ENCODE assay signal across 11 cellular contexts in the genomic region with DNA sequence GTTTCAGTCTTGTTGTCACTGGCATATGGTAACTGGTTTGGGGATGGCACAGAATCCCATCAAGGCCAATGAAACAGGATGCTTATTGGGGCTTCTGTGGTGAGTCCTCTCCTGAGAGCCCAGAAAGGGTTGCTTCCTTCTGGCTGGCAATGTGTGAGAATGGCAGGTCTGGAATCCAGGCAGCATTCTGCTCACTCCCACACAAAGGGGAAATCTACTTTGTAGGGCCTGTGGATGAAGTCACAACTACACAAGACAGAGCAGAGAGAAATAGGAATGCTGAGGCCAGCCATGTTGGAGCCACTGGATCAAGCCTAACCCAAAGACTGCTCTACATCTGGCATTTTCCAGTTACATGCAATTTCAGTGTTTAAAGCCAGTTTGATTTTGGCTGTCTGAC. TPM values are rescaled to one million over a fixed set of nuclear protein-coding genes. Genes with fewer than 3 reads are reported as not detected.
DNase-seq lines count a peak whose midpoint lies in the region; ATAC-seq, FAIRE-seq and TF ChIP-seq lines count a peak whose summit lies in the region.
"Had no signal": no experiment of that assay in that cellular context is flagged by ENCODE, and none has a peak within 500 bp of the region (broad histone marks: within the 10 kb centered on the region; RNA-seq: fewer than 3 reads in every experiment).

No MANE protein-coding gene starts in this region.

- no peak overlapping the region for H3K9ac ChIP-seq in adipocyte (ENCODE audit: low read length)
- H3K9ac ChIP-seq in HepG2 (ENCODE audit: insufficient read depth, low read depth, low read length) = no peak overlapping the region

- no peak overlapping the region for H3K27ac ChIP-seq in HepG2 (ENCODE audit: extremely low read length, insufficient read depth, low read length)
- peak overlapping the region in 3 of 4 donors; percentile 5 to 88 (median 81) for H3K27ac ChIP-seq in upper lobe of left lung

- H3K4me1 ChIP-seq in adipocyte (ENCODE audit: control insufficient read depth, insufficient read depth, low read length) = peaks cover 6% of the 10 kb centered on the region
- H3K4me1 ChIP-seq in HepG2 (ENCODE audit: insufficient read depth, low read length) = peaks cover 22% of the 10 kb centered on the region
- peaks cover 22 to 71% (median 39%) of the 10 kb centered on the region in 4 donors for H3K4me1 ChIP-seq in upper lobe of left lung

- peak; percentile 37 for FAIRE-seq in HepG2 (lab: Jason Lieb, UNC)
- FAIRE-seq: RCC 7860 had no signal

- TF ChIP-seq EP300 in HepG2 (IDR thresholded peaks at IDR 0.05; ENCODE audit: low read depth in 2 of 2, low read length in 2 of 2) (no peak), HepG2 (CRISPR knock-in tag; IDR thresholded peaks at IDR 0.05; ENCODE audit: borderline replicate concordance) (no peak), upper lobe of left lung (IDR thresholded peaks at IDR 0.05) (no peak)

- H3K4me3 ChIP-seq in adipocyte (ENCODE audit: low read length) (no peak overlapping the region), HepG2 (replicated peaks in 1 of 3; ENCODE audit: insufficient read depth in 1 of 3, low read depth in 2 of 3, low read length in 3 of 3) (no peak overlapping the region), upper lobe of left lung (no peak overlapping the region)

- DNase-seq in activated naive CD4-positive, alpha-beta T cell treated with anti-CD3 and anti-CD28 coated beads, Interleukin-2, amount 50 U/mL, for 16 hours = no peak
- peak; percentile 24 for DNase-seq in adipocyte (ENCODE audit: low read depth)
- DNase-seq in HepG2 (ENCODE audit: low spot score) = no peak
- DNase-seq in upper lobe of left lung = no peak
- no peak for DNase-seq in A172 (ENCODE audit: low spot score)
- DNase-seq: central memory CD4-positive, alpha-beta T cell; T-helper 1 cell had no signal

- intact Hi-C loops in HepG2 (cut with micrococcal nuclease; ENCODE audit: unreplicated experiment) = no loop called here

- H3K4me1 Mint-ChIP-seq in activated naive CD4-positive, alpha-beta T cell treated with anti-CD3 and anti-CD28 coated beads, Interleukin-2, amount 50 U/mL, for 24 hours = peaks cover 41% of the 10 kb centered on the region

- CTCF ChIA-PET in HepG2 (lab: Yijun Ruan, JAX; ENCODE audit: low intra/inter-chr PET ratio, low total read pairs) = no interaction called here

- TF ChIP-seq RAD21 in HepG2 (CRISPR knock-in tag; IDR thresholded peaks at IDR 0.05) = no peak

- no peak overlapping the region for H2AFZ ChIP-seq in HepG2 (ENCODE audit: low read length)

- no peaks in the 10 kb centered on the region for H3K79me2 ChIP-seq in HepG2 (ENCODE audit: insufficient read depth, low read length)

- TF ChIP-seq POLR2A in HepG2 (IDR thresholded peaks at IDR 0.05; ENCODE audit: insufficient read depth in 1 of 2, low read depth in 2 of 2, low read length in 2 of 2) (peak in 1 of 2 experiments; percentile 9; a peak in 1 of 4 replicates), upper lobe of left lung (IDR thresholded peaks at IDR 0.05) (no peak)

- peaks cover 20% of the 10 kb centered on the region for H3K36me3 Mint-ChIP-seq in activated naive CD4-positive, alpha-beta T cell treated with anti-CD3 and anti-CD28 coated beads, Interleukin-2, amount 50 U/mL, for 24 hours

- no peaks in the 10 kb centered on the region for H3K27me3 ChIP-seq in adipocyte (replicated peaks; ENCODE audit: control insufficient read depth, insufficient read depth, low read length)
- H3K27me3 ChIP-seq in HepG2 (ENCODE audit: control insufficient read depth in 1 of 2, insufficient read depth in 2 of 2, low read length in 2 of 2) = no peaks in the 10 kb centered on the region
- no peaks in the 10 kb centered on the region for H3K27me3 ChIP-seq in upper lobe of left lung

- ATAC-seq in HepG2 (no peak), upper lobe of left lung (ENCODE audit: low FRiP score in 2 of 2) (no peak), HG02981 (IDR thresholded peaks at IDR 0.05; ENCODE audit: unreplicated experiment) (no peak)
- no peak for ATAC-seq in activated CD4-positive, CD25-positive, alpha-beta regulatory T cell treated with anti-CD3 and anti-CD28 coated beads, Interleukin-2, amount 50 U/mL, for 24 hours

- H3K27me3 Mint-ChIP-seq in activated naive CD4-positive, alpha-beta T cell treated with anti-CD3 and anti-CD28 coated beads, Interleukin-2, amount 50 U/mL, for 24 hours = no peaks in the 10 kb centered on the region

- H3K27ac Mint-ChIP-seq in activated naive CD4-positive, alpha-beta T cell treated with anti-CD3 and anti-CD28 coated beads, Interleukin-2, amount 50 U/mL, for 24 hours = peak overlapping the region; percentile 32

- no peaks in the 10 kb centered on the region for H3K9me3 Mint-ChIP-seq in activated naive CD4-positive, alpha-beta T cell treated with anti-CD3 and anti-CD28 coated beads, Interleukin-2, amount 50 U/mL, for 24 hours

- BruUV-seq in HepG2 (replicated peaks; lab: Mats Ljungman, UMichigan) = no TSS peak

- H3K4me3 Mint-ChIP-seq in activated naive CD4-positive, alpha-beta T cell treated with anti-CD3 and anti-CD28 coated beads, Interleukin-2, amount 50 U/mL, for 24 hours = no peak overlapping the region

- in situ Hi-C loops in HepG2 (cut with HindIII; ENCODE audit: extremely low pct_ligation_motif_present, low pct_unique_long_range_greater_than_20kb) = no loop called here

- POLR2A ChIA-PET in HepG2 (lab: Yijun Ruan, JAX) = interaction anchor here (0.9 to 1.8 kb wide), 3 partner anchors 8 to 13 kb away, joined by 3 to 8 read pairs (median 3); no protein-coding TSS in a partner anchor

- TF ChIP-seq CTCF in HepG2 (CRISPR knock-in tag; IDR thresholded peaks at IDR 0.05) = no peak
- TF ChIP-seq CTCF in upper lobe of left lung (IDR thresholded peaks at IDR 0.05) = no peak

- H4K20me1 ChIP-seq in HepG2 (ENCODE audit: insufficient read depth, low read length) = peaks cover 6% of the 10 kb centered on the region; the same call in 1 of the 2 replicates

- H3K9me3 ChIP-seq in adipocyte (ENCODE audit: control insufficient read depth, low read length) (no peaks in the 10 kb centered on the region), HepG2 (ENCODE audit: low read length) (no peaks in the 10 kb centered on the region), upper lobe of left lung (no peaks in the 10 kb centered on the region)

- H3K36me3 ChIP-seq in adipocyte (ENCODE audit: control insufficient read depth, insufficient read depth, low read length, severe bottlenecking) = peaks cover 23% of the 10 kb centered on the region
- H3K36me3 ChIP-seq in HepG2 (replicated peaks in 1 of 2; ENCODE audit: control insufficient read depth in 1 of 2, insufficient read depth in 2 of 2, low read length in 2 of 2) = peaks cover 26 to 37% of the 10 kb centered on the region in 2 experiments
- peaks cover 3 to 24% (median 18%) of the 10 kb centered on the region in 4 donors for H3K36me3 ChIP-seq in upper lobe of left lung

- H3K4me2 ChIP-seq in HepG2 (ENCODE audit: low read depth, low read length) = no peak overlapping the region

RNA-seq across cellular contexts. Expression of gene PLAGL2, which starts 15.7 kb away (rescaled TPM):
- total RNA-seq in HepG2 (2016; rRNA removed; fragmentation: Illumina TruSeq; extraction: Trizol) (15.3 and 26.5 TPM in 2 replicates), upper lobe of left lung (10 to 100 TPM; 11.4 to 17.1 (median 14.1) TPM)
- total RNA-seq in HepG2 (2016; cell fraction: cytosol; rRNA removed; fragmentation: Illumina TruSeq; extraction: Trizol; ENCODE audit: low read depth) = 4.9 and 5.7 TPM in 2 replicates
- total RNA-seq in HepG2 (2016; cell fraction: insoluble cytoplasmic fraction; rRNA removed; fragmentation: Illumina TruSeq; extraction: Trizol) = 13.7 and 22.8 TPM in 2 replicates
- total RNA-seq in HepG2 (2016; cell fraction: membrane; rRNA removed; fragmentation: Illumina TruSeq; extraction: Trizol) = 25.1 and 26.3 TPM in 2 replicates
- 16.1 and 18.8 TPM in 2 replicates for total RNA-seq in HepG2 (2016; cell fraction: nucleus; rRNA removed; fragmentation: Illumina TruSeq; extraction: Trizol)
- 14.9 and 15.2 TPM in 2 replicates for polyA plus RNA-seq in HepG2 (2011; rRNA removed)
- 12.9 and 15.9 TPM in 2 replicates for polyA plus RNA-seq in HepG2 (2011; cell fraction: cytosol; rRNA removed)
- 15.6 and 19.1 TPM in 2 replicates for polyA plus RNA-seq in HepG2 (2011; cell fraction: nucleus; rRNA removed)
- polyA plus RNA-seq in HepG2 (2012) = 25.4 and 26.2 TPM in 2 replicates
- 4.5 and 4.7 TPM in 2 replicates for polyA plus RNA-seq in HepG2 (2016; cell fraction: cytosol; fragmentation: Illumina TruSeq; extraction: Trizol; ENCODE audit: low read depth)
- polyA plus RNA-seq in HepG2 (2016; cell fraction: insoluble cytoplasmic fraction; fragmentation: Illumina TruSeq; extraction: Trizol; ENCODE audit: low read depth) = 43.2 and 55.3 TPM in 2 replicates
- 27.0 and 27.7 TPM in 2 replicates for polyA plus RNA-seq in HepG2 (2016; cell fraction: membrane; fragmentation: Illumina TruSeq; extraction: Trizol; ENCODE audit: low read depth)
- polyA plus RNA-seq in HepG2 (2016; cell fraction: nucleus; fragmentation: Illumina TruSeq; extraction: Trizol; ENCODE audit: insufficient read depth, low read depth) = 36.1 and 36.3 TPM in 2 replicates
- 18.8 and 36.8 TPM in 2 replicates for polyA minus RNA-seq in HepG2 (2011; rRNA and poly(A)+ RNA removed; ENCODE audit: low replicate concordance)
- polyA minus RNA-seq in HepG2 (2011; cell fraction: cytosol; rRNA and poly(A)+ RNA removed) = 17.8 and 22.1 TPM in 2 replicates
- polyA minus RNA-seq in HepG2 (2011; cell fraction: nucleus; rRNA and poly(A)+ RNA removed) = 19.2 and 20.9 TPM in 2 replicates
- total RNA-seq in A172 (2014; rRNA removed; shearing (Covaris generic)) = 3.7 and 4.6 TPM in 2 replicates

RNA-seq across cellular contexts. Expression of gene POFUT1, which starts 15.8 kb away (rescaled TPM):
- 30.2 and 58.3 TPM in 2 replicates for total RNA-seq in HepG2 (2016; rRNA removed; fragmentation: Illumina TruSeq; extraction: Trizol)
- total RNA-seq in HepG2 (2016; cell fraction: cytosol; rRNA removed; fragmentation: Illumina TruSeq; extraction: Trizol; ENCODE audit: low read depth) = 4.8 and 5.3 TPM in 2 replicates
- total RNA-seq in HepG2 (2016; cell fraction: insoluble cytoplasmic fraction; rRNA removed; fragmentation: Illumina TruSeq; extraction: Trizol) = 27.5 and 55.8 TPM in 2 replicates
- total RNA-seq in HepG2 (2016; cell fraction: membrane; rRNA removed; fragmentation: Illumina TruSeq; extraction: Trizol) = 17.7 and 18.8 TPM in 2 replicates
- 47.8 and 56.4 TPM in 2 replicates for total RNA-seq in HepG2 (2016; cell fraction: nucleus; rRNA removed; fragmentation: Illumina TruSeq; extraction: Trizol)
- 35.5 and 41.6 TPM in 2 replicates for polyA plus RNA-seq in HepG2 (2011; rRNA removed)
- polyA plus RNA-seq in HepG2 (2011; cell fraction: cytosol; rRNA removed) = 39.5 and 45.0 TPM in 2 replicates
- 25.7 and 30.2 TPM in 2 replicates for polyA plus RNA-seq in HepG2 (2011; cell fraction: nucleus; rRNA removed)
- 37.6 and 40.5 TPM in 2 replicates for polyA plus RNA-seq in HepG2 (2012)
- 3.9 and 4.5 TPM in 2 replicates for polyA plus RNA-seq in HepG2 (2016; cell fraction: cytosol; fragmentation: Illumina TruSeq; extraction: Trizol; ENCODE audit: low read depth)
- 22.5 and 25.1 TPM in 2 replicates for polyA plus RNA-seq in HepG2 (2016; cell fraction: insoluble cytoplasmic fraction; fragmentation: Illumina TruSeq; extraction: Trizol; ENCODE audit: low read depth)
- polyA plus RNA-seq in HepG2 (2016; cell fraction: membrane; fragmentation: Illumina TruSeq; extraction: Trizol; ENCODE audit: low read depth) = 8.5 and 10.3 TPM in 2 replicates
- 55.8 and 62.0 TPM in 2 replicates for polyA plus RNA-seq in HepG2 (2016; cell fraction: nucleus; fragmentation: Illumina TruSeq; extraction: Trizol; ENCODE audit: insufficient read depth, low read depth)
- polyA minus RNA-seq in HepG2 (2011; rRNA and poly(A)+ RNA removed; ENCODE audit: low replicate concordance) = 44.0 and 61.9 TPM in 2 replicates
- polyA minus RNA-seq in HepG2 (2011; cell fraction: cytosol; rRNA and poly(A)+ RNA removed) = 31.7 and 41.7 TPM in 2 replicates
- polyA minus RNA-seq in HepG2 (2011; cell fraction: nucleus; rRNA and poly(A)+ RNA removed) = 33.5 and 39.0 TPM in 2 replicates
- total RNA-seq in upper lobe of left lung = 10 to 100 TPM; 12.6 to 31.5 (median 26.5) TPM
- total RNA-seq in A172 (2014; rRNA removed; shearing (Covaris generic)) = 59.5 and 60.8 TPM in 2 replicates
